Comparison of ENCODE assay signal across 12 cellular contexts in the genomic region with DNA sequence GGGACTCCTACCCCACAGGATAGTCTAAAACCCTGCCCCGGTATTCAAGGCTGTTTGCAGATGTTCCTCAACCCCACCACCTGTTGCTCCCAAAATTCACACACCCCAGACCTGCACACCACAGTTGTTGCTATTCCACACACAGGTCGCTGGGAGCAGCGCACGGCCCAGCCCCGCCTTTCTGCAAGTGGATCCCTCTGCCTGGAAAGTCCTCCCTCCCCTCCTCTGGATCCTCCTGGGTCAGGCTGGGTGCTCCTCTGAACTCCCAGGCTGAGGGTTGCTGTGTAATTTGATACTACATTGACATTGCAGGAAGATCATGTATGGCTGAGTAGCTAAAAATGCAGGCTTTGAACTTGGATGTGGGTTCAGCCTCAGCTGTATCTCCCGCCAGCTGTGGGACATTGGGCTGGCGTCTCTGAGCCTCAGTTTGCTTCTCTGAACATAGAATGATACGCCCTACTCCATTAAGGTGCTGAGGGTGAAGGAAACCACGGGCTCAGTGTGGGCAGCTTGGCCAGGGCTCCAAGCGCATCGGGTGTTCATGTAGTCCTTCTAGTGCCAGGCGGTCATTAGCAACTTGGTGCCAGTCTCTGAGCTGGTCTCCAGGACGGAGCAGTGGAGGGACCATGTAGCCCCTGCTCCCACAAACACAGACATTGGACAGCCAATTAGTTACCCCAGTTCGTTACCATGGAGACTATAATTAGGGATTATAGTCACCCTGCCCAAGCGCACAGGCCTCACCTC. TPM values are rescaled to one million over a fixed set of nuclear protein-coding genes. Genes with fewer than 3 reads are reported as not detected.
DNase-seq lines count a peak whose midpoint lies in the region; ATAC-seq, FAIRE-seq and TF ChIP-seq lines count a peak whose summit lies in the region.
"Had no signal": no experiment of that assay in that cellular context is flagged by ENCODE, and none has a peak within 500 bp of the region (broad histone marks: within the 10 kb centered on the region; RNA-seq: fewer than 3 reads in every experiment).

No MANE protein-coding gene starts in this region.

- no TSS peak for BruUV-seq in Panc1 (replicated peaks; lab: Mats Ljungman, UMichigan)

- no peaks in the 10 kb centered on the region for H3K9me3 Mint-ChIP-seq in stimulated activated memory B cell treated with anti-CD40 and anti-IgM and Interleukin-4, amounts not matched to agents 10 μg/mL and 1 μg/mL and 100 μg/mL, for 72 hours
- H3K9me3 Mint-ChIP-seq: natural killer cell had no signal

- H3K27ac Mint-ChIP-seq in stimulated activated memory B cell treated with anti-CD40 and anti-IgM and Interleukin-4, amounts not matched to agents 10 μg/mL and 1 μg/mL and 100 μg/mL, for 72 hours = peak overlapping the region; percentile 13
- H3K27ac Mint-ChIP-seq: natural killer cell had no signal

- H3K36me3 ChIP-seq in HEK293 (ENCODE audit: control insufficient read depth in 2 of 2, insufficient read depth in 1 of 2, low read length in 2 of 2) (no peaks in the 10 kb centered on the region), Panc1 (ENCODE audit: control insufficient read depth, insufficient read depth, low read length) (no peaks in the 10 kb centered on the region)

- H3K9me3 ChIP-seq in HEK293 (ENCODE audit: control insufficient read depth, insufficient read depth, low read depth, low read length) (no peaks in the 10 kb centered on the region), Panc1 (ENCODE audit: control insufficient read depth, insufficient read depth, low read depth, low read length) (no peaks in the 10 kb centered on the region; the same call in 1 of the 2 replicates)

- H3K4me3 Mint-ChIP-seq in stimulated activated memory B cell treated with anti-CD40 and anti-IgM and Interleukin-4, amounts not matched to agents 10 μg/mL and 1 μg/mL and 100 μg/mL, for 72 hours = no peak overlapping the region
- H3K4me3 Mint-ChIP-seq: natural killer cell had no signal

- H3K27ac ChIP-seq in HEK293 (ENCODE audit: extremely low read depth, low read depth, low read length) (no peak overlapping the region), Panc1 (ENCODE audit: low read length) (peak overlapping the region; percentile 70)
- H3K27ac ChIP-seq: VCaP had no signal

- TF ChIP-seq POLR2A in GM12891 (IDR thresholded peaks at IDR 0.05; ENCODE audit: low read depth, low read length) = no peak

- H3K4me1 Mint-ChIP-seq in stimulated activated memory B cell treated with anti-CD40 and anti-IgM and Interleukin-4, amounts not matched to agents 10 μg/mL and 1 μg/mL and 100 μg/mL, for 72 hours = peaks cover 21% of the 10 kb centered on the region
- H3K4me1 Mint-ChIP-seq: natural killer cell had no signal

- CTCF ChIA-PET in HEK293 (lab: Yijun Ruan, JAX) = interaction anchor here (0.6 to 1.2 kb wide), 3 partner anchors 20 to 1252 kb away, joined by 3 to 7 read pairs (median 5); no protein-coding TSS in a partner anchor
- CTCF ChIA-PET in Panc1 (lab: Charles Lee) = interaction anchor here (1.0 kb wide), 1 partner anchor 611 kb away, joined by 4 read pairs; no protein-coding TSS in a partner anchor

- H3K27me3 Mint-ChIP-seq in stimulated activated memory B cell treated with anti-CD40 and anti-IgM and Interleukin-4, amounts not matched to agents 10 μg/mL and 1 μg/mL and 100 μg/mL, for 72 hours = peaks cover 31% of the 10 kb centered on the region

- no peak for TF ChIP-seq CTCF in HEK293 (tag by site-specific recombination; IDR thresholded peaks at IDR 0.05)
- no peak for TF ChIP-seq CTCF in Panc1 (IDR thresholded peaks at IDR 0.05)

- no peaks in the 10 kb centered on the region for H3K27me3 ChIP-seq in Panc1 (ENCODE audit: control insufficient read depth, insufficient read depth, low read length)

- DNase-seq in Panc1 (ENCODE audit: low read depth, low spot score) = no peak
- DNase-seq in fibroblast of the conjunctiva (ENCODE audit: low read depth) = peak; percentile 54
- DNase-seq in GM12891 (ENCODE audit: insufficient read length, low spot score) = no peak
- DNase-seq in kidney glomerular epithelial cell (lab: John Stamatoyannopoulos, UW) = no peak
- DNase-seq: cortex of kidney; GDM1; natural killer cell; stimulated activated naive CD4-positive, alpha-beta T cell had no signal

- ATAC-seq in Panc1 (peak; percentile 36), GM19328 (IDR thresholded peaks at IDR 0.05; ENCODE audit: unreplicated experiment) (no peak)
- ATAC-seq in stimulated activated memory B cell treated with anti-CD40 and anti-IgM and Interleukin-4, amounts not matched to agents 10 μg/mL and 1 μg/mL and 100 μg/mL, for 72 hours = no peak
- ATAC-seq: natural killer cell had no signal

- H3K4me1 ChIP-seq in HEK293 (ENCODE audit: control insufficient read depth, insufficient read depth, low read length) = no peaks in the 10 kb centered on the region
- peaks cover 43% of the 10 kb centered on the region for H3K4me1 ChIP-seq in Panc1 (ENCODE audit: control insufficient read depth, insufficient read depth, low read length)

- H3K4me3 ChIP-seq in HEK293 (ENCODE audit: low read depth, low read length) (no peak overlapping the region), Panc1 (ENCODE audit: low read depth in 2 of 2, low read length in 2 of 2) (no peak overlapping the region)

- POLR2A ChIA-PET in HEK293 (lab: Yijun Ruan, JAX) (no interaction called here), Panc1 (lab: Charles Lee) (interaction anchor here (0.9 kb wide), 1 partner anchor 42 kb away, joined by 4 read pairs; no protein-coding TSS in a partner anchor)

- in situ Hi-C loops in Panc1 (cut with HindIII; ENCODE audit: low pct_unique_long_range_greater_than_20kb, low sequenced_read_pairs) = no loop called here

- H3K36me3 Mint-ChIP-seq in stimulated activated memory B cell treated with anti-CD40 and anti-IgM and Interleukin-4, amounts not matched to agents 10 μg/mL and 1 μg/mL and 100 μg/mL, for 72 hours = no peaks in the 10 kb centered on the region
- H3K36me3 Mint-ChIP-seq: natural killer cell had no signal

- FAIRE-seq in GM12891 (lab: Jason Lieb, UNC) = no peak

- intact Hi-C loops in Panc1 (cut with micrococcal nuclease; ENCODE audit: unreplicated experiment) = no loop called here

TF ChIP-seq in HEK293, 187 proteins besides CTCF, POLR2A, EP300 and RAD21 (continues in another document):
- no peak for TF ChIP-seq ZNF426 (tag by site-specific recombination; IDR thresholded peaks at IDR 0.05)
- 0 out of 2 replicates have a peak, but pooled peaks have one; percentile 37 for TF ChIP-seq SCRT1 (tag by site-specific recombination; IDR thresholded peaks at IDR 0.05; ENCODE audit: borderline replicate concordance)
- TF ChIP-seq ZNF311 (tag by site-specific recombination; IDR thresholded peaks at IDR 0.05; ENCODE audit: borderline replicate concordance) = no peak
- peak; percentile 87 for TF ChIP-seq SCRT2 (tag by site-specific recombination; IDR thresholded peaks at IDR 0.05)
- no peak for TF ChIP-seq ZNF548 (tag by site-specific recombination; IDR thresholded peaks at IDR 0.05)
- peak; percentile 75 for TF ChIP-seq ZNF600 (tag by site-specific recombination; IDR thresholded peaks at IDR 0.05)
- no peak for TF ChIP-seq ZNF571 (tag by site-specific recombination; IDR thresholded peaks at IDR 0.05)
- TF ChIP-seq, protein P1, sequence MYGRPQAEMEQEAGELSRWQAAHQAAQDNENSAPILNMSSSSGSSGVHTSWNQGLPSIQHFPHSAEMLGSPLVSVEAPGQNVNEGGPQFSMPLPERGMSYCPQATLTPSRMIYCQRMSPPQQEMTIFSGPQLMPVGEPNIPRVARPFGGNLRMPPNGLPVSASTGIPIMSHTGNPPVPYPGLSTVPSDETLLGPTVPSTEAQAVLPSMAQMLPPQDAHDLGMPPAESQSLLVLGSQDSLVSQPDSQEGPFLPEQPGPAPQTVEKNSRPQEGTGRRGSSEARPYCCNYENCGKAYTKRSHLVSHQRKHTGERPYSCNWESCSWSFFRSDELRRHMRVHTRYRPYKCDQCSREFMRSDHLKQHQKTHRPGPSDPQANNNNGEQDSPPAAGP (tag by site-specific recombination; IDR thresholded peaks at IDR 0.05) = 0 out of 2 replicates have a peak, but pooled peaks have one; percentile 60
- TF ChIP-seq ZBTB17 (tag by site-specific recombination; IDR thresholded peaks at IDR 0.05) = peak; percentile 72

TF ChIP-seq in GM12891, 5 proteins besides CTCF, POLR2A, EP300 and RAD21:
- TF ChIP-seq TAF1 (IDR thresholded peaks at IDR 0.05; ENCODE audit: low read depth, low read length) (no peak), SPI1 (IDR thresholded peaks at IDR 0.05; ENCODE audit: low read depth, low read length) (no peak), POLR2AphosphoS5 (IDR thresholded peaks at IDR 0.05; ENCODE audit: low read depth, low read length) (no peak), PAX5 (IDR thresholded peaks at IDR 0.05; ENCODE audit: insufficient read depth, low read length, severe bottlenecking) (no peak), POU2F2 (IDR thresholded peaks at IDR 0.05; ENCODE audit: low read depth, low read length) (no peak)

RNA-seq across cellular contexts. Expression of a gene that starts 13.9 kb away (rescaled TPM):
- 15.2 TPM for total RNA-seq in Panc1 (2021; ENCODE audit: unreplicated experiment)
- polyA plus RNA-seq in Panc1 (2012; ENCODE audit: insufficient read length) = 32.0 TPM
- not detected for polyA plus RNA-seq in GM12891 (2012; ENCODE audit: low read depth, missing spikeins)
- total RNA-seq: natural killer cell had no signal

RNA-seq across cellular contexts. Expression of a gene that starts 44.4 kb away (rescaled TPM):
- total RNA-seq in Panc1 (2021; ENCODE audit: unreplicated experiment) = 7.4 TPM
- 13.2 TPM for polyA plus RNA-seq in Panc1 (2012; ENCODE audit: insufficient read length)
- polyA plus RNA-seq in GM12891 (2012; ENCODE audit: low read depth, missing spikeins) = not detected
- total RNA-seq: natural killer cell had no signal

RNA-seq across cellular contexts. Expression of a gene that starts 49.8 kb away (rescaled TPM):
- 53.8 TPM for total RNA-seq in Panc1 (2021; ENCODE audit: unreplicated experiment)
- 65.5 TPM for polyA plus RNA-seq in Panc1 (2012; ENCODE audit: insufficient read length)
- polyA plus RNA-seq in GM12891 (2012; ENCODE audit: low read depth, missing spikeins) = 112 TPM
